In genomic region chr2:127688405-127688804, GRCh38 we compare ENCODE assay signal across 36 cellular contexts. TPM values are rescaled to one million over a fixed set of nuclear protein-coding genes. Genes with fewer than 3 reads are reported as not detected.
A peak's percentile ranks its signal among the peaks of the same experiment; 100 is the strongest.
DNase-seq lines count a peak whose midpoint lies in the region; ATAC-seq, FAIRE-seq and TF ChIP-seq lines count a peak whose summit lies in the region.
"Had no signal": no experiment of that assay in that cellular context is flagged by ENCODE, and none has a peak within 500 bp of the region (broad histone marks: within the 10 kb centered on the region; RNA-seq: fewer than 3 reads in every experiment).

No MANE protein-coding gene starts in this region.

- intact Hi-C loops in HepG2 (cut with micrococcal nuclease; ENCODE audit: unreplicated experiment): no loop called here
- intact Hi-C loops in right lobe of liver (cut with DNase I): no loop called here
- intact Hi-C loops in K562 (cut with micrococcal nuclease): no loop called here

- H3K36me3 ChIP-seq in HepG2 (replicated peaks in 1 of 2; ENCODE audit: control insufficient read depth in 1 of 2, insufficient read depth in 2 of 2, low read length in 2 of 2): no peaks in the 10 kb centered on the region
- no peaks in the 10 kb centered on the region for H3K36me3 ChIP-seq in right lobe of liver
- no peaks in the 10 kb centered on the region for H3K36me3 ChIP-seq in K562 (ENCODE audit: control insufficient read depth, insufficient read depth, low read length)
- H3K36me3 ChIP-seq: BE2C had no signal

- H3K4me2 ChIP-seq in HepG2 (ENCODE audit: low read depth, low read length) (no peak overlapping the region), K562 (ENCODE audit: insufficient read depth, low read length) (no peak overlapping the region)
- H3K4me2 ChIP-seq: A549; BLaER1; BLaER1 treated with 17β-estradiol and CSF1 and Interleukin-3, amounts not matched to agents 10 nM and 100 nM had no signal

- in situ Hi-C loops in HepG2 (cut with HindIII; ENCODE audit: extremely low pct_ligation_motif_present, low pct_unique_long_range_greater_than_20kb): no loop called here
- in situ Hi-C loops in K562 (cut with MboI): no loop called here

- H2AFZ ChIP-seq in HepG2 (ENCODE audit: low read length) (no peak overlapping the region), K562 (ENCODE audit: low read depth, low read length) (no peak overlapping the region)

- H3K9ac ChIP-seq in HepG2 (ENCODE audit: insufficient read depth, low read depth, low read length) (no peak overlapping the region), K562 (ENCODE audit: insufficient read depth in 1 of 2, low read depth in 2 of 2, low read length in 2 of 2) (no peak overlapping the region)
- H3K9ac ChIP-seq: BLaER1; BLaER1 treated with 17β-estradiol and CSF1 and Interleukin-3, amounts not matched to agents 10 nM and 100 nM had no signal

- 2% methylated on average over 1 of the region's 1 CpG for WGBS in HepG2 (ENCODE audit: low lambda C conversion rate)
- 56% methylated on average over 1 of the region's 1 CpG for WGBS in right lobe of liver (ENCODE audit: insufficient coverage, low coverage, low lambda C conversion rate, missing lambda C conversion rate)
- 7% methylated on average over 1 of the region's 1 CpG for WGBS in K562 (ENCODE audit: insufficient coverage, low coverage, missing lambda C conversion rate)

- POLR2A ChIA-PET in HepG2 (lab: Yijun Ruan, JAX) (no interaction called here), K562 (lab: Yijun Ruan, JAX) (no interaction called here)

- H3K27ac ChIP-seq in HepG2 (ENCODE audit: extremely low read length, insufficient read depth, low read length) (no peak overlapping the region), right lobe of liver (no peak overlapping the region), K562 (ENCODE audit: extremely low read depth, low read depth, low read length) (no peak overlapping the region)
- H3K27ac ChIP-seq: 22Rv1; A549; BLaER1; BLaER1 treated with 17β-estradiol and CSF1 and Interleukin-3, amounts not matched to agents 10 nM and 100 nM; C4-2B had no signal

- TF ChIP-seq CTCF in HepG2 (CRISPR knock-in tag; IDR thresholded peaks at IDR 0.05) (no peak), right lobe of liver (IDR thresholded peaks at IDR 0.05) (no peak), K562 (IDR thresholded peaks at IDR 0.05 in 2 of 3, conservative IDR thresholded peaks at IDR 0.05 in 1 of 3; ENCODE audit: insufficient read depth in 2 of 3, low read depth in 1 of 3, low read length in 3 of 3) (no peak)

- DNase-seq in HepG2 (ENCODE audit: low spot score) (no peak), right lobe of liver (no peak), K562 (ENCODE audit: extremely low read depth in 1 of 4, low spot score in 3 of 4) (peak in 1 of 4 experiments; percentile 2), NCI-H2029 treated with DMSO at 0.1 percent for 48 hours (lab: John Stamatoyannopoulos, UW) (no peak)
- DNase-seq: 8988T; ACHN; AML-193; BE2C; C1 segment of cervical spinal cord; Caco-2; Calu3; CD4-positive, alpha-beta memory T cell; CD4-positive, alpha-beta T cell; CD4-positive, CD25-positive, alpha-beta regulatory T cell; CD8-positive, alpha-beta memory T cell; CD8-positive, alpha-beta T cell; COR-L47; DMS 273 treated with DMSO at 0.1 percent for 48 hours; DMS153; DMS53; DMS79; DMS79 treated with DMSO at 0.1 percent for 48 hours; DND-41; EL had no signal

- no peak for TF ChIP-seq POLR2A in HepG2 (IDR thresholded peaks at IDR 0.05; ENCODE audit: insufficient read depth in 1 of 2, low read depth in 2 of 2, low read length in 2 of 2)
- TF ChIP-seq POLR2A in right lobe of liver (IDR thresholded peaks at IDR 0.05): no peak
- no peak for TF ChIP-seq POLR2A in K562 (conservative IDR thresholded peaks at IDR 0.05)

- TF ChIP-seq RAD21 in HepG2 (CRISPR knock-in tag; IDR thresholded peaks at IDR 0.05) (no peak), K562 (CRISPR knock-in tag; conservative IDR thresholded peaks at IDR 0.05 in 1 of 2, IDR thresholded peaks at IDR 0.05 in 1 of 2) (no peak)

- H3K27me3 ChIP-seq in HepG2 (ENCODE audit: control insufficient read depth in 1 of 2, insufficient read depth in 2 of 2, low read length in 2 of 2) (peaks cover 0 to 11% of the 10 kb centered on the region in 2 experiments; a peak in 4 of 5 replicates), right lobe of liver (no peaks in the 10 kb centered on the region), K562 (ENCODE audit: control insufficient read depth in 2 of 2, insufficient read depth in 2 of 2, low read length in 2 of 2) (peaks cover 9 to 13% of the 10 kb centered on the region in 2 experiments)
- H3K27me3 ChIP-seq: BE2C; BLaER1; BLaER1 treated with 17β-estradiol and CSF1 and Interleukin-3, amounts not matched to agents 10 nM and 100 nM had no signal

- H3K4me3 ChIP-seq in HepG2 (replicated peaks in 1 of 3; ENCODE audit: insufficient read depth in 1 of 3, low read depth in 2 of 3, low read length in 3 of 3): no peak overlapping the region
- no peak overlapping the region for H3K4me3 ChIP-seq in right lobe of liver
- no peak overlapping the region for H3K4me3 ChIP-seq in K562
- H3K4me3 ChIP-seq: A549; BLaER1; BLaER1 treated with 17β-estradiol and CSF1 and Interleukin-3, amounts not matched to agents 10 nM and 100 nM had no signal

- H4K20me1 ChIP-seq in HepG2 (ENCODE audit: insufficient read depth, low read length) (no peaks in the 10 kb centered on the region), K562 (replicated peaks; ENCODE audit: control insufficient read depth, insufficient read depth, low read length) (no peaks in the 10 kb centered on the region)
- H4K20me1 ChIP-seq: BLaER1; BLaER1 treated with 17β-estradiol and CSF1 and Interleukin-3, amounts not matched to agents 10 nM and 100 nM had no signal

- TF ChIP-seq EP300 in HepG2 (IDR thresholded peaks at IDR 0.05; ENCODE audit: low read depth in 2 of 2, low read length in 2 of 2) (no peak), HepG2 (CRISPR knock-in tag; IDR thresholded peaks at IDR 0.05; ENCODE audit: borderline replicate concordance) (no peak), K562 (IDR thresholded peaks at IDR 0.05; ENCODE audit: low read length) (no peak)

- H3K79me2 ChIP-seq in HepG2 (ENCODE audit: insufficient read depth, low read length): no peaks in the 10 kb centered on the region
- no peaks in the 10 kb centered on the region for H3K79me2 ChIP-seq in K562 (ENCODE audit: control insufficient read depth, insufficient read depth, low read length)

- H3K4me1 ChIP-seq in HepG2 (ENCODE audit: insufficient read depth, low read length) (peaks cover 6% of the 10 kb centered on the region; the same call in 1 of the 2 replicates), right lobe of liver (no peaks in the 10 kb centered on the region), K562 (replicated peaks in 1 of 2; ENCODE audit: control insufficient read depth in 2 of 2, insufficient read depth in 2 of 2, low read length in 2 of 2) (peaks cover 0 to 3% of the 10 kb centered on the region in 2 experiments; a peak in 2 of 5 replicates)
- H3K4me1 ChIP-seq: A549, BE2C, Caco-2 had no signal

- H3K9me3 ChIP-seq in HepG2 (ENCODE audit: low read length) (peaks cover 32% of the 10 kb centered on the region), right lobe of liver (no peaks in the 10 kb centered on the region), K562 (replicated peaks; ENCODE audit: control insufficient read depth, insufficient read depth, low read depth, low read length) (peaks cover 7% of the 10 kb centered on the region; the same call in 1 of the 2 replicates)
- H3K9me3 ChIP-seq: BE2C had no signal

- FAIRE-seq in HepG2 (lab: Jason Lieb, UNC) (peak; percentile 49), K562 (lab: Jason Lieb, UNC) (no peak)
- FAIRE-seq: A204.1, A549, D721Med had no signal

- BruUV-seq in HepG2 (replicated peaks; lab: Mats Ljungman, UMichigan): no TSS peak
- BruUV-seq in K562 (replicated peaks; lab: Mats Ljungman, UMichigan): no TSS peak

- CTCF ChIA-PET in HepG2 (lab: Yijun Ruan, JAX; ENCODE audit: low intra/inter-chr PET ratio, low total read pairs) (no interaction called here), K562 (lab: Yijun Ruan, JAX; ENCODE audit: low intra/inter-chr PET ratio) (no interaction called here)

- no peaks in the 10 kb centered on the region for H3K9me1 ChIP-seq in K562 (ENCODE audit: control insufficient read depth, insufficient read depth, low read length)

- no peak for ATAC-seq in HepG2
- ATAC-seq in right lobe of liver: no peak
- no peak for ATAC-seq in K562
- ATAC-seq: A549; CD8-positive, alpha-beta T cell had no signal

RNA-seq across cellular contexts. Expression of gene SFT2D3, which starts 12.9 kb away (rescaled TPM):
- total RNA-seq in HepG2 (2016; rRNA removed; fragmentation: Illumina TruSeq; extraction: Trizol) (4.6 and 9.4 TPM in 2 replicates), right lobe of liver (1 to 10 TPM; 1.6 to 4.7 (median 3.4) TPM), K562 (2014; rRNA removed) (8.9 and 12.1 TPM in 2 replicates), K562 (2014; rRNA removed; fragmentation: Illumina TruSeq; extraction: Trizol) (7.7 and 9.1 TPM in 2 replicates), K562 (2015; rRNA removed; fragmentation: Illumina TruSeq; extraction: Trizol) (6.3 and 7.5 TPM in 2 replicates), K562 (2021) (8.8 and 9.9 TPM in 2 replicates)
- total RNA-seq in HepG2 (2016; cell fraction: cytosol; rRNA removed; fragmentation: Illumina TruSeq; extraction: Trizol; ENCODE audit: low read depth): 1.4 and 1.5 TPM in 2 replicates
- 5.2 and 9.2 TPM in 2 replicates for total RNA-seq in HepG2 (2016; cell fraction: insoluble cytoplasmic fraction; rRNA removed; fragmentation: Illumina TruSeq; extraction: Trizol)
- 4.6 and 5.1 TPM in 2 replicates for total RNA-seq in HepG2 (2016; cell fraction: membrane; rRNA removed; fragmentation: Illumina TruSeq; extraction: Trizol)
- 10.3 and 11.4 TPM in 2 replicates for total RNA-seq in HepG2 (2016; cell fraction: nucleus; rRNA removed; fragmentation: Illumina TruSeq; extraction: Trizol)
- polyA plus RNA-seq in HepG2 (2011; rRNA removed) (8.3 and 8.7 TPM in 2 replicates), K562 (2011; rRNA removed) (9.1 and 9.2 TPM in 2 replicates), K562 (2014; fragmentation: Illumina TruSeq; extraction: Trizol) (7.7 and 8.9 TPM in 2 replicates), K562 (2014; fragmentation: Nextera tagmentation; extraction: Ambion mirVana) (not detected), K562 (2014; rRNA removed) (9.6 and 11.6 TPM in 2 replicates)
- 6.8 and 9.4 TPM in 2 replicates for polyA plus RNA-seq in HepG2 (2011; cell fraction: cytosol; rRNA removed)
- polyA plus RNA-seq in HepG2 (2011; cell fraction: nucleus; rRNA removed): 3.7 and 4.4 TPM in 2 replicates
- polyA plus RNA-seq in HepG2 (2012): not detected in 2 replicates
- polyA plus RNA-seq in HepG2 (2016; cell fraction: cytosol; fragmentation: Illumina TruSeq; extraction: Trizol; ENCODE audit: low read depth): 1.3 and 1.4 TPM in 2 replicates
- polyA plus RNA-seq in HepG2 (2016; cell fraction: insoluble cytoplasmic fraction; fragmentation: Illumina TruSeq; extraction: Trizol; ENCODE audit: low read depth): 5.4 and 7.0 TPM in 2 replicates
- polyA plus RNA-seq in HepG2 (2016; cell fraction: membrane; fragmentation: Illumina TruSeq; extraction: Trizol; ENCODE audit: low read depth): 3.0 and 4.0 TPM in 2 replicates
- polyA plus RNA-seq in HepG2 (2016; cell fraction: nucleus; fragmentation: Illumina TruSeq; extraction: Trizol; ENCODE audit: insufficient read depth, low read depth): 13.6 and 14.0 TPM in 2 replicates
- 2.4 and 7.5 TPM in 2 replicates for polyA minus RNA-seq in HepG2 (2011; rRNA and poly(A)+ RNA removed; ENCODE audit: low replicate concordance)
- polyA minus RNA-seq in HepG2 (2011; cell fraction: cytosol; rRNA and poly(A)+ RNA removed): 6.5 and 7.2 TPM in 2 replicates
- polyA minus RNA-seq in HepG2 (2011; cell fraction: nucleus; rRNA and poly(A)+ RNA removed): 16.4 and 17.5 TPM in 2 replicates
- 11.0 and 11.3 TPM in 2 replicates for total RNA-seq in K562 (2011; cell fraction: chromatin; rRNA removed; ENCODE audit: low replicate concordance)
- 15.0 and 17.7 TPM in 2 replicates for total RNA-seq in K562 (2011; cell fraction: nucleolus; rRNA removed)
- total RNA-seq in K562 (2011; cell fraction: nucleoplasm; rRNA removed): 14.9 and 19.2 TPM in 2 replicates
- polyA plus RNA-seq in K562 (2011; cell fraction: cytosol; rRNA removed): 9.0 and 10.1 TPM in 2 replicates
- 4.7 and 5.3 TPM in 2 replicates for polyA plus RNA-seq in K562 (2011; cell fraction: nucleus; rRNA removed)
- 0.12 TPM in 1 of 2 replicates, not detected in the other for polyA plus RNA-seq in K562 (2012)
- polyA minus RNA-seq in K562 (2011; rRNA and poly(A)+ RNA removed): 7.0 and 7.3 TPM in 2 replicates
- polyA minus RNA-seq in K562 (2011; cell fraction: cytosol; rRNA and poly(A)+ RNA removed): 3.8 and 4.8 TPM in 2 replicates
- 7.0 and 9.7 TPM in 2 replicates for polyA minus RNA-seq in K562 (2011; cell fraction: nucleus; rRNA and poly(A)+ RNA removed)

RNA-seq across cellular contexts. Expression of gene LIMS2, which starts 13.1 kb away (rescaled TPM):
- total RNA-seq in HepG2 (2016; rRNA removed; fragmentation: Illumina TruSeq; extraction: Trizol): 0.90 and 1.0 TPM in 2 replicates
- total RNA-seq in HepG2 (2016; cell fraction: cytosol; rRNA removed; fragmentation: Illumina TruSeq; extraction: Trizol; ENCODE audit: low read depth): 1.9 and 3.6 TPM in 2 replicates
- total RNA-seq in HepG2 (2016; cell fraction: insoluble cytoplasmic fraction; rRNA removed; fragmentation: Illumina TruSeq; extraction: Trizol): 0.85 and 1.2 TPM in 2 replicates
- 2.6 and 3.9 TPM in 2 replicates for total RNA-seq in HepG2 (2016; cell fraction: membrane; rRNA removed; fragmentation: Illumina TruSeq; extraction: Trizol)
- total RNA-seq in HepG2 (2016; cell fraction: nucleus; rRNA removed; fragmentation: Illumina TruSeq; extraction: Trizol): 0.56 and 0.81 TPM in 2 replicates
- 1.9 and 2.0 TPM in 2 replicates for polyA plus RNA-seq in HepG2 (2011; rRNA removed)
- polyA plus RNA-seq in HepG2 (2011; cell fraction: cytosol; rRNA removed): 2.1 and 3.1 TPM in 2 replicates
- 2.0 and 2.2 TPM in 2 replicates for polyA plus RNA-seq in HepG2 (2011; cell fraction: nucleus; rRNA removed)
- polyA plus RNA-seq in HepG2 (2012): 2.1 and 3.9 TPM in 2 replicates
- polyA plus RNA-seq in HepG2 (2016; cell fraction: cytosol; fragmentation: Illumina TruSeq; extraction: Trizol; ENCODE audit: low read depth): 8.9 and 10.7 TPM in 2 replicates
- polyA plus RNA-seq in HepG2 (2016; cell fraction: insoluble cytoplasmic fraction; fragmentation: Illumina TruSeq; extraction: Trizol; ENCODE audit: low read depth): 2.4 and 3.4 TPM in 2 replicates
- polyA plus RNA-seq in HepG2 (2016; cell fraction: membrane; fragmentation: Illumina TruSeq; extraction: Trizol; ENCODE audit: low read depth): 8.6 and 9.2 TPM in 2 replicates
- 1.5 TPM in 2 replicates for polyA plus RNA-seq in HepG2 (2016; cell fraction: nucleus; fragmentation: Illumina TruSeq; extraction: Trizol; ENCODE audit: insufficient read depth, low read depth)
- polyA minus RNA-seq in HepG2 (2011; rRNA and poly(A)+ RNA removed; ENCODE audit: low replicate concordance): 0.07 and 4.5 TPM in 2 replicates
- polyA minus RNA-seq in HepG2 (2011; cell fraction: cytosol; rRNA and poly(A)+ RNA removed): 1.2 and 1.9 TPM in 2 replicates
- polyA minus RNA-seq in HepG2 (2011; cell fraction: nucleus; rRNA and poly(A)+ RNA removed): 1.2 and 1.6 TPM in 2 replicates
- 10 to 100 TPM in 5 of 6 experiments, 1 to 10 TPM in 1; 6.6 to 37.7 (median 19.5) TPM for total RNA-seq in right lobe of liver
- not detected in 2 replicates for total RNA-seq in K562 (2011; cell fraction: chromatin; rRNA removed; ENCODE audit: low replicate concordance)
- total RNA-seq in K562 (2011; cell fraction: nucleolus; rRNA removed): not detected in 2 replicates
- total RNA-seq in K562 (2011; cell fraction: nucleoplasm; rRNA removed): not detected in 2 replicates
- total RNA-seq in K562 (2014; rRNA removed): not detected in 2 replicates
- total RNA-seq in K562 (2014; rRNA removed; fragmentation: Illumina TruSeq; extraction: Trizol): not detected in 2 replicates
- total RNA-seq in K562 (2015; rRNA removed; fragmentation: Illumina TruSeq; extraction: Trizol): not detected in 2 replicates
- 0.11 and 0.22 TPM in 2 replicates for total RNA-seq in K562 (2021)
- 0.04 TPM in 1 of 2 replicates, not detected in the other for polyA plus RNA-seq in K562 (2011; rRNA removed)
- not detected in 2 replicates for polyA plus RNA-seq in K562 (2011; cell fraction: cytosol; rRNA removed)
- not detected in 2 replicates for polyA plus RNA-seq in K562 (2011; cell fraction: nucleus; rRNA removed)
- 0.08 TPM in 2 replicates for polyA plus RNA-seq in K562 (2012)
- not detected in 2 replicates for polyA plus RNA-seq in K562 (2014; fragmentation: Illumina TruSeq; extraction: Trizol)
- polyA plus RNA-seq in K562 (2014; fragmentation: Nextera tagmentation; extraction: Ambion mirVana): not detected
- polyA plus RNA-seq in K562 (2014; rRNA removed): not detected in 2 replicates
- polyA minus RNA-seq in K562 (2011; rRNA and poly(A)+ RNA removed): not detected in 2 replicates
- not detected in 2 replicates for polyA minus RNA-seq in K562 (2011; cell fraction: cytosol; rRNA and poly(A)+ RNA removed)
- polyA minus RNA-seq in K562 (2011; cell fraction: nucleus; rRNA and poly(A)+ RNA removed): not detected in 2 replicates

RNA-seq across cellular contexts. Expression of gene GPR17, which starts 42.5 kb away (rescaled TPM):
- total RNA-seq in HepG2 (2016; rRNA removed; fragmentation: Illumina TruSeq; extraction: Trizol) (not detected in 2 replicates), right lobe of liver (not detected), K562 (2014; rRNA removed) (not detected in 2 replicates), K562 (2014; rRNA removed; fragmentation: Illumina TruSeq; extraction: Trizol) (not detected in 2 replicates), K562 (2015; rRNA removed; fragmentation: Illumina TruSeq; extraction: Trizol) (not detected in 2 replicates), K562 (2021) (not detected in 2 replicates)
- not detected in 2 replicates for total RNA-seq in HepG2 (2016; cell fraction: cytosol; rRNA removed; fragmentation: Illumina TruSeq; extraction: Trizol; ENCODE audit: low read depth)
- not detected in 2 replicates for total RNA-seq in HepG2 (2016; cell fraction: insoluble cytoplasmic fraction; rRNA removed; fragmentation: Illumina TruSeq; extraction: Trizol)
- total RNA-seq in HepG2 (2016; cell fraction: membrane; rRNA removed; fragmentation: Illumina TruSeq; extraction: Trizol): not detected in 2 replicates
- not detected in 2 replicates for total RNA-seq in HepG2 (2016; cell fraction: nucleus; rRNA removed; fragmentation: Illumina TruSeq; extraction: Trizol)
- polyA plus RNA-seq in HepG2 (2011; rRNA removed) (not detected in 2 replicates), K562 (2011; rRNA removed) (not detected in 2 replicates), K562 (2014; fragmentation: Illumina TruSeq; extraction: Trizol) (not detected in 2 replicates), K562 (2014; fragmentation: Nextera tagmentation; extraction: Ambion mirVana) (not detected), K562 (2014; rRNA removed) (not detected in 2 replicates)
- not detected in 2 replicates for polyA plus RNA-seq in HepG2 (2011; cell fraction: cytosol; rRNA removed)
- polyA plus RNA-seq in HepG2 (2011; cell fraction: nucleus; rRNA removed): not detected in 2 replicates
- polyA plus RNA-seq in HepG2 (2012): not detected in 2 replicates
- polyA plus RNA-seq in HepG2 (2016; cell fraction: cytosol; fragmentation: Illumina TruSeq; extraction: Trizol; ENCODE audit: low read depth): not detected in 2 replicates
- polyA plus RNA-seq in HepG2 (2016; cell fraction: insoluble cytoplasmic fraction; fragmentation: Illumina TruSeq; extraction: Trizol; ENCODE audit: low read depth): not detected in 2 replicates
- polyA plus RNA-seq in HepG2 (2016; cell fraction: membrane; fragmentation: Illumina TruSeq; extraction: Trizol; ENCODE audit: low read depth): not detected in 2 replicates
- polyA plus RNA-seq in HepG2 (2016; cell fraction: nucleus; fragmentation: Illumina TruSeq; extraction: Trizol; ENCODE audit: insufficient read depth, low read depth): not detected in 2 replicates
- 0.08 TPM in 1 of 2 replicates, not detected in the other for polyA minus RNA-seq in HepG2 (2011; rRNA and poly(A)+ RNA removed; ENCODE audit: low replicate concordance)
- not detected in 2 replicates for polyA minus RNA-seq in HepG2 (2011; cell fraction: cytosol; rRNA and poly(A)+ RNA removed)
- not detected in 2 replicates for polyA minus RNA-seq in HepG2 (2011; cell fraction: nucleus; rRNA and poly(A)+ RNA removed)
- total RNA-seq in K562 (2011; cell fraction: chromatin; rRNA removed; ENCODE audit: low replicate concordance): not detected in 2 replicates
- total RNA-seq in K562 (2011; cell fraction: nucleolus; rRNA removed): not detected in 2 replicates
- not detected in 2 replicates for total RNA-seq in K562 (2011; cell fraction: nucleoplasm; rRNA removed)
- not detected in 2 replicates for polyA plus RNA-seq in K562 (2011; cell fraction: cytosol; rRNA removed)
- not detected in 2 replicates for polyA plus RNA-seq in K562 (2011; cell fraction: nucleus; rRNA removed)
- not detected in 2 replicates for polyA plus RNA-seq in K562 (2012)
- not detected in 2 replicates for polyA minus RNA-seq in K562 (2011; rRNA and poly(A)+ RNA removed)
- not detected in 2 replicates for polyA minus RNA-seq in K562 (2011; cell fraction: cytosol; rRNA and poly(A)+ RNA removed)
- not detected in 2 replicates for polyA minus RNA-seq in K562 (2011; cell fraction: nucleus; rRNA and poly(A)+ RNA removed)
- total RNA-seq: B cell; Caco-2; Calu3; CD4-positive, alpha-beta memory T cell; CD4-positive, alpha-beta T cell; CD4-positive, CD25-positive, alpha-beta regulatory T cell; CD8-positive, alpha-beta memory T cell; CD8-positive, alpha-beta T cell; Daoy had no signal
- polyA plus RNA-seq: A549; AG04450; BJ; CD14-positive monocyte; CD4-positive, alpha-beta memory T cell; CD4-positive, CD25-positive, alpha-beta regulatory T cell; CD8-positive, alpha-beta memory T cell had no signal

Comparison
In these comparisons a context has a peak if more than half of its experiments do, and no peak if none do; other contexts are left out.
1. Of the 241 proteins assayed by ChIP-seq in both HepG2 and K562: peak only in HepG2: none; only in K562: none; in both: ZFP1; in neither: 240.